Comparison of ENCODE assay signal across 24 cellular contexts in the genomic region with DNA sequence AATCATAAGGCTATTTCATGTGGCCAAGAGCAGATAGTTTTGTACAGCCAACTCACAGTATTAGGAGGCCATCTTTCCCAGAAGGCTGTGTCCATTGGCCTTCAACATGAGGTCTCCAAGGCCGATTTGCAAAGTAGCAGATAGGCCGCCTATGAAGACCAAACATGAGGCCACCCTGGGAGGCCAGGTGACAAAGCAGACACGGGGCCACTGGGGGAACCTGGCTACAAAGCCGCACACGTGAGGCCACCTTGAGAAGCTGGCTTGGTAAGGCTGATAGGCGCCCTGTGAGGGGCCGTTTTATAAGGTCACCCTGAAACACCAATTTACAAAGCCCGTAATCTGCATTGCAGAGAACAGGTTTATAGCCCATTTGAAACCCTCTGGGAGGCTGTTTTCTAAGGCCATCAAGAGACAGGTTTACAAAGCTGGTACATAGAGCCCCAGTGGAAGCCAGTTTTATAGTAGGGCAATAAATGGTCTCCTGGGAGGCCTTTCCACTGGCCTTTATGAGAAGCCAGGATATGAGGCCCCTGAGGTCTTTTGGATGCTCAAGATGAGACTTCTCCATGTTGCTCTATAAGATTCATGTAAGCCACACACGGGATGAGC.
"Had no signal": no experiment of that assay in that cellular context is flagged by ENCODE, and none has a peak within 500 bp of the region (broad histone marks: within the 10 kb centered on the region; RNA-seq: fewer than 3 reads in every experiment).

No MANE protein-coding gene starts in this region.

- H3K27ac Mint-ChIP-seq: activated B cell treated with CpG ODN at 0.5 μM for 24 hours; activated CD8-positive, alpha-beta memory T cell treated with anti-CD3 and anti-CD28 coated beads, Interleukin-2, amount 10 ng/mL, durations not matched to agents 7 days and 5 days; activated CD8-positive, alpha-beta T cell treated with anti-CD3 and anti-CD28 coated beads for 36 hours; activated T-helper 2 cell treated with anti-CD3 and anti-CD28 coated beads, Interferon-gamma antibody, Interleukin-2, Interleukin-4, amounts not matched to agents 10 μg/mL and 5 μg/mL and 100 μg/mL, durations not matched to agents 14 hours and 24 hours and 36 hours; T-helper 2 cell treated with Interferon-gamma antibody and Interleukin-4, amounts not matched to agents 5 μg/mL and 100 μg/mL, for 36 hours had no signal

- H3K4me3 Mint-ChIP-seq: activated B cell treated with CpG ODN at 0.5 μM for 24 hours; activated CD8-positive, alpha-beta memory T cell treated with anti-CD3 and anti-CD28 coated beads, Interleukin-2, amount 10 ng/mL, durations not matched to agents 7 days and 5 days; activated CD8-positive, alpha-beta T cell treated with anti-CD3 and anti-CD28 coated beads for 36 hours; naive thymus-derived CD8-positive, alpha-beta T cell; neural crest cell; T-helper 2 cell treated with Interferon-gamma antibody and Interleukin-4, amounts not matched to agents 5 μg/mL and 100 μg/mL, for 36 hours had no signal

- H3K4me3 ChIP-seq: coronary artery, dorsolateral prefrontal cortex, heart right ventricle, left lung, lung, right atrium auricular region, spleen, testis had no signal

- ATAC-seq: activated CD8-positive, alpha-beta memory T cell treated with anti-CD3 and anti-CD28 coated beads, Interleukin-2, amount 10 ng/mL, durations not matched to agents 7 days and 5 days; activated CD8-positive, alpha-beta T cell treated with anti-CD3 and anti-CD28 coated beads for 36 hours; activated naive CD4-positive, alpha-beta T cell treated with anti-CD3 and anti-CD28 coated beads, Interleukin-2, amount 50 U/mL, for 72 hours; heart right ventricle; left lung; naive thymus-derived CD8-positive, alpha-beta T cell had no signal

- H3K27me3 Mint-ChIP-seq: activated B cell treated with CpG ODN at 0.5 μM for 24 hours; activated CD8-positive, alpha-beta memory T cell treated with anti-CD3 and anti-CD28 coated beads, Interleukin-2, amount 10 ng/mL, durations not matched to agents 7 days and 5 days; activated CD8-positive, alpha-beta T cell treated with anti-CD3 and anti-CD28 coated beads for 36 hours had no signal

- H3K9me3 ChIP-seq: heart right ventricle, left lung, right atrium auricular region, spleen, testis had no signal

- DNase-seq: activated B cell treated with CpG ODN at 0.5 μM for 24 hours; activated CD4-positive, alpha-beta T cell treated with anti-CD3 and anti-CD28 coated beads, Interleukin-2, amount 50 U/mL, for 1 hour; activated CD8-positive, alpha-beta memory T cell treated with anti-CD3 and anti-CD28 coated beads, Interleukin-2, amount 10 ng/mL, durations not matched to agents 7 days and 5 days; activated CD8-positive, alpha-beta T cell treated with anti-CD3 and anti-CD28 coated beads for 36 hours; activated T-cell treated with anti-CD3 and anti-CD28 coated beads, Interleukin-2, amount 50 U/mL, for 48 hours; dorsolateral prefrontal cortex; foreskin fibroblast; heart right ventricle; kidney glomerular epithelial cell; left lung; naive thymus-derived CD8-positive, alpha-beta T cell; nucleus accumbens; spleen; stimulated activated naive CD4-positive, alpha-beta T cell treated with Interleukin-2 at 50 U/mL for 16 hours; T-helper 1 cell; testis; trophoblast cell had no signal

- H3K27me3 ChIP-seq: dorsolateral prefrontal cortex, heart right ventricle, left lung, right atrium auricular region, spleen, testis had no signal

- H3K27ac ChIP-seq: coronary artery, dorsolateral prefrontal cortex, heart right ventricle, left lung, right atrium auricular region, spleen, testis had no signal

- H3K9me3 Mint-ChIP-seq: activated B cell treated with CpG ODN at 0.5 μM for 24 hours; activated CD8-positive, alpha-beta T cell treated with anti-CD3 and anti-CD28 coated beads for 36 hours; activated naive CD4-positive, alpha-beta T cell treated with anti-CD3 and anti-CD28 coated beads, Interleukin-2, amount 50 U/mL, for 72 hours; activated T-helper 2 cell treated with anti-CD3 and anti-CD28 coated beads, Interferon-gamma antibody, Interleukin-2, Interleukin-4, amounts not matched to agents 10 μg/mL and 5 μg/mL and 100 μg/mL, durations not matched to agents 14 hours and 24 hours and 36 hours; naive thymus-derived CD8-positive, alpha-beta T cell; neural crest cell; T-helper 2 cell treated with Interferon-gamma antibody and Interleukin-4, amounts not matched to agents 5 μg/mL and 100 μg/mL, for 36 hours had no signal
